ENCODE assay signal across 27 cellular contexts in the genomic region with DNA sequence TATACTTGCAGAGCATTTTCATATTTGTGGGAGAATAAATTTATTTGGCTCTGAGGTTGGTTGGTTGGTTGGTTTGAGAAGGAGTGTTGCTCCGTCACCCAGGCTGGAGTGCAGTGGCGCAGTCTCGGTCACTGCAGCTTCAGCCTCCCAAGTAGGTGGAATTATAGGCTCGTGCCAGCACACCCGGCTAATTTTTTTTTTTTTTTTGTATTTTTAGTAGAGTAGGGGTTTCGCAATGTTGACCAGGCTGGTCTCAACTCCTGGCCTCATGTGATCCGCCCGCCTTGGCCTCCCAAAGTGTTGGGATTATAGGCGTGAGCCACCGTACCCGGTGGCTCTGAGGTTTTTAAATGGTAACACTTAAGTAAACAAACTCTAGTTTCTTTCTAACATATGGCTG.
"Had no signal": no experiment of that assay in that cellular context is flagged by ENCODE, and none has a peak within 500 bp of the region (broad histone marks: within the 10 kb centered on the region; RNA-seq: fewer than 3 reads in every experiment).

No MANE protein-coding gene starts in this region.

- DNase-seq: activated CD4-positive, alpha-beta T cell treated with anti-CD3 and anti-CD28 coated beads for 4 hours; activated CD8-positive, alpha-beta memory T cell treated with anti-CD3 and anti-CD28 coated beads, Interleukin-2, amount 50 U/mL, for 48 hours; activated CD8-positive, alpha-beta T cell treated with anti-CD3 and anti-CD28 coated beads for 36 hours; activated naive CD4-positive, alpha-beta T cell; activated T-cell treated with anti-CD3 and anti-CD28 coated beads, Interleukin-2, amount 50 U/mL, for 1 hour; aorta; caudate nucleus; KG1; NCI-H1092 treated with DMSO at 0.1 percent for 48 hours; NCI-H1436; NCI-H1694 treated with DMSO at 0.1 percent for 48 hours; NCI-H2029 treated with DMSO at 0.1 percent for 48 hours; NCI-H345; NCI-H510A; NCI-H69; NK-92 treated with Interleukin-12 subunit alpha and Interleukin-12 subunit beta, amount 100 ng/mL, for 24 hours; OCI-M1; Right ventricle myocardium superior; RPMI8226; SJCRH30; SK-N-SH; T-helper 1 cell; WERI-Rb-1 had no signal

- H3K4me3 Mint-ChIP-seq: activated CD8-positive, alpha-beta T cell treated with anti-CD3 and anti-CD28 coated beads for 36 hours; activated naive CD4-positive, alpha-beta T cell treated with anti-CD3 and anti-CD28 coated beads, Interleukin-2, amount 50 U/mL, for 24 hours had no signal

- H3K27ac ChIP-seq: breast epithelium, SJCRH30, WERI-Rb-1 had no signal

- H3K4me1 Mint-ChIP-seq: activated naive CD4-positive, alpha-beta T cell treated with anti-CD3 and anti-CD28 coated beads, Interleukin-2, amount 50 U/mL, for 24 hours had no signal

- H3K9me3 ChIP-seq: breast epithelium, SJCRH30, SK-N-SH had no signal

- H3K27me3 ChIP-seq: breast epithelium, SJCRH30 had no signal

- H3K4me3 ChIP-seq: breast epithelium, SJCRH30 had no signal

- H3K9me3 Mint-ChIP-seq: activated CD8-positive, alpha-beta T cell treated with anti-CD3 and anti-CD28 coated beads for 36 hours; activated naive CD4-positive, alpha-beta T cell treated with anti-CD3 and anti-CD28 coated beads, Interleukin-2, amount 50 U/mL, for 24 hours had no signal

- H3K27ac Mint-ChIP-seq: activated CD8-positive, alpha-beta T cell treated with anti-CD3 and anti-CD28 coated beads for 36 hours; activated naive CD4-positive, alpha-beta T cell treated with anti-CD3 and anti-CD28 coated beads, Interleukin-2, amount 50 U/mL, for 24 hours had no signal

- H3K9ac ChIP-seq: SK-N-SH had no signal

- ATAC-seq: activated CD4-positive, CD25-positive, alpha-beta regulatory T cell treated with anti-CD3 and anti-CD28 coated beads, Interleukin-2, amount 50 U/mL, for 24 hours; activated CD8-positive, alpha-beta T cell treated with anti-CD3 and anti-CD28 coated beads for 36 hours; Panc1 had no signal

- H3K4me2 ChIP-seq: SK-N-SH had no signal

- H3K4me1 ChIP-seq: SJCRH30 had no signal

- H3K36me3 ChIP-seq: breast epithelium, SJCRH30, WERI-Rb-1 had no signal
